In genomic region chr6:50929323-50929722, GRCh38 we compare ENCODE assay signal across 16 cellular contexts.
DNase-seq lines count a peak whose midpoint lies in the region; ATAC-seq, FAIRE-seq and TF ChIP-seq lines count a peak whose summit lies in the region.
"Had no signal": no experiment of that assay in that cellular context is flagged by ENCODE, and none has a peak within 500 bp of the region (broad histone marks: within the 10 kb centered on the region; RNA-seq: fewer than 3 reads in every experiment).

No MANE protein-coding gene starts in this region.

- TF ChIP-seq CTCF in K562 (IDR thresholded peaks at IDR 0.05 in 2 of 3, conservative IDR thresholded peaks at IDR 0.05 in 1 of 3; ENCODE audit: insufficient read depth in 2 of 3, low read depth in 1 of 3, low read length in 3 of 3) (no peak), GM10248 (IDR thresholded peaks at IDR 0.05; ENCODE audit: control extremely low read depth, extremely low read depth, low read depth, missing control alignments) (no peak)

- H3K4me2 ChIP-seq in K562 (ENCODE audit: insufficient read depth, low read length) (no peak overlapping the region), mesenchymal stem cell (ENCODE audit: low read length, poor library complexity, severe bottlenecking) (no peak overlapping the region)
- H3K4me2 ChIP-seq: BLaER1 had no signal

- H3K27ac ChIP-seq in K562 (ENCODE audit: extremely low read depth, low read depth, low read length): no peak overlapping the region
- peak overlapping the region; percentile 41 for H3K27ac ChIP-seq in mesenchymal stem cell (ENCODE audit: low read length, poor library complexity, severe bottlenecking)
- no peak overlapping the region for H3K27ac ChIP-seq in effector memory CD4-positive, alpha-beta T cell (ENCODE audit: insufficient read depth, low read length, poor library complexity, severe bottlenecking)
- H3K27ac ChIP-seq: BLaER1, C4-2B had no signal

- intact Hi-C loops in K562 (cut with micrococcal nuclease): no loop called here

- H3K14ac ChIP-seq in mesenchymal stem cell (ENCODE audit: low read length in 2 of 2): no peak overlapping the region

- no peak overlapping the region for H3K4ac ChIP-seq in mesenchymal stem cell (ENCODE audit: low read depth in 1 of 2, low read length in 2 of 2)

- POLR2A ChIA-PET in K562 (lab: Yijun Ruan, JAX) (no interaction called here), GM10248 (lab: Yijun Ruan, JAX) (no interaction called here)

- H3K9ac ChIP-seq in K562 (ENCODE audit: insufficient read depth in 1 of 2, low read depth in 2 of 2, low read length in 2 of 2): no peak overlapping the region
- no peak overlapping the region for H3K9ac ChIP-seq in mesenchymal stem cell (ENCODE audit: low read length)
- H3K9ac ChIP-seq: BLaER1 had no signal

- H3K27me3 ChIP-seq in K562 (ENCODE audit: control insufficient read depth in 2 of 2, insufficient read depth in 2 of 2, low read length in 2 of 2) (no peaks in the 10 kb centered on the region), mesenchymal stem cell (ENCODE audit: control insufficient read depth in 1 of 2, insufficient read depth in 1 of 2, low read length in 2 of 2) (no peaks in the 10 kb centered on the region), MG63 (no peaks in the 10 kb centered on the region)
- H3K27me3 ChIP-seq in effector memory CD4-positive, alpha-beta T cell (replicated peaks; ENCODE audit: control insufficient read depth, insufficient read depth, low read length, poor library complexity, severe bottlenecking): no peaks in the 10 kb centered on the region
- H3K27me3 ChIP-seq: BLaER1 had no signal

- 49% methylated on average over 3 of the region's 3 CpGs for WGBS in K562 (ENCODE audit: insufficient coverage, low coverage, missing lambda C conversion rate)
- 58% methylated on average over 3 of the region's 3 CpGs for WGBS in mesenchymal stem cell

- no TSS peak for BruUV-seq in K562 (replicated peaks; lab: Mats Ljungman, UMichigan)

- no peak for TF ChIP-seq EP300 in K562 (IDR thresholded peaks at IDR 0.05; ENCODE audit: low read length)

- H2BK15ac ChIP-seq in mesenchymal stem cell (ENCODE audit: low read depth, poor library complexity, severe bottlenecking): no peak overlapping the region

- no peaks in the 10 kb centered on the region for H3K9me1 ChIP-seq in K562 (ENCODE audit: control insufficient read depth, insufficient read depth, low read length)

- H3K79me2 ChIP-seq in K562 (ENCODE audit: control insufficient read depth, insufficient read depth, low read length): no peaks in the 10 kb centered on the region

- CTCF ChIA-PET in K562 (lab: Yijun Ruan, JAX; ENCODE audit: low intra/inter-chr PET ratio) (no interaction called here), GM10248 (lab: Yijun Ruan, JAX) (no interaction called here)

- H3K36me3 ChIP-seq in K562 (ENCODE audit: control insufficient read depth, insufficient read depth, low read length): no peaks in the 10 kb centered on the region
- no peaks in the 10 kb centered on the region for H3K36me3 ChIP-seq in mesenchymal stem cell (ENCODE audit: control insufficient read depth in 1 of 2, insufficient read depth in 2 of 2, low read depth in 1 of 2, low read length in 2 of 2)
- H3K36me3 ChIP-seq in MG63: no peaks in the 10 kb centered on the region
- no peaks in the 10 kb centered on the region for H3K36me3 ChIP-seq in effector memory CD4-positive, alpha-beta T cell (ENCODE audit: control insufficient read depth, insufficient read depth, low read length)
- H3K36me3 ChIP-seq: BLaER1 had no signal

- H3K9me3 ChIP-seq in K562 (replicated peaks; ENCODE audit: control insufficient read depth, insufficient read depth, low read depth, low read length): no peaks in the 10 kb centered on the region
- no peaks in the 10 kb centered on the region for H3K9me3 ChIP-seq in mesenchymal stem cell (ENCODE audit: control insufficient read depth, low read length)
- no peaks in the 10 kb centered on the region for H3K9me3 ChIP-seq in MG63
- no peaks in the 10 kb centered on the region for H3K9me3 ChIP-seq in effector memory CD4-positive, alpha-beta T cell (ENCODE audit: control insufficient read depth, low read length)
- H3K9me3 ChIP-seq: BLaER1, Caco-2 had no signal

- H3K4me1 ChIP-seq in K562 (replicated peaks in 1 of 2; ENCODE audit: control insufficient read depth in 2 of 2, insufficient read depth in 2 of 2, low read length in 2 of 2) (peaks cover 0 to 3% of the 10 kb centered on the region in 2 experiments; a peak in 3 of 5 replicates), mesenchymal stem cell (ENCODE audit: control insufficient read depth, insufficient read depth, low read depth, low read length) (peaks cover 2% of the 10 kb centered on the region)
- no peaks in the 10 kb centered on the region for H3K4me1 ChIP-seq in effector memory CD4-positive, alpha-beta T cell (ENCODE audit: control insufficient read depth, insufficient read depth, low read length, poor library complexity, severe bottlenecking)
- H3K4me1 ChIP-seq: BLaER1, Caco-2 had no signal

- no peak overlapping the region for H3K4me3 ChIP-seq in K562
- H3K4me3 ChIP-seq in mesenchymal stem cell (ENCODE audit: insufficient read depth in 1 of 2, low read depth in 1 of 2, low read length in 2 of 2): no peak overlapping the region
- no peak overlapping the region for H3K4me3 ChIP-seq in MG63
- H3K4me3 ChIP-seq in effector memory CD4-positive, alpha-beta T cell (ENCODE audit: insufficient read depth, low read depth, low read length, poor library complexity, severe bottlenecking): no peak overlapping the region
- H3K4me3 ChIP-seq: BLaER1 had no signal

- H2AFZ ChIP-seq in K562 (ENCODE audit: low read depth, low read length) (no peak overlapping the region), mesenchymal stem cell (ENCODE audit: low read depth, low read length) (no peak overlapping the region)

- H3K79me1 ChIP-seq in mesenchymal stem cell (replicated peaks; ENCODE audit: low read length, poor library complexity, severe bottlenecking): no peaks in the 10 kb centered on the region

- no peak for TF ChIP-seq POLR2A in K562 (conservative IDR thresholded peaks at IDR 0.05)

- H4K20me1 ChIP-seq in K562 (replicated peaks; ENCODE audit: control insufficient read depth, insufficient read depth, low read length): no peaks in the 10 kb centered on the region
- H4K20me1 ChIP-seq: BLaER1 had no signal

- H3K23ac ChIP-seq in mesenchymal stem cell (ENCODE audit: low read length in 2 of 2): no peak overlapping the region

- H3K18ac ChIP-seq in mesenchymal stem cell (ENCODE audit: low read depth in 1 of 2, low read length in 2 of 2): no peak overlapping the region

- FAIRE-seq in K562 (lab: Jason Lieb, UNC) (no peak), urothelium cell line (lab: Jason Lieb, UNC) (peak; percentile 13)
- FAIRE-seq: G401.6, GM12891 had no signal

- H2BK12ac ChIP-seq in mesenchymal stem cell (ENCODE audit: low read length in 2 of 2): no peak overlapping the region

- DNase-seq in K562 (ENCODE audit: extremely low read depth in 1 of 4, low spot score in 3 of 4) (no peak), mesenchymal stem cell (no peak), urothelium cell line (ENCODE audit: low spot score) (no peak), GM10248 (ENCODE audit: extremely low spot score) (no peak), MG63 (no peak)
- DNase-seq in effector memory CD4-positive, alpha-beta T cell: no peak
- DNase-seq: Caco-2; CD4-positive, CD25-positive, alpha-beta regulatory T cell; CD8-positive, alpha-beta T cell; DMS153; DND-41; H9 had no signal

- H2BK120ac ChIP-seq in mesenchymal stem cell (ENCODE audit: low read depth, low read length): no peak overlapping the region

- no peak for TF ChIP-seq RAD21 in K562 (CRISPR knock-in tag; conservative IDR thresholded peaks at IDR 0.05 in 1 of 2, IDR thresholded peaks at IDR 0.05 in 1 of 2)

- peak overlapping the region; percentile 12 for H2BK5ac ChIP-seq in mesenchymal stem cell (ENCODE audit: low read depth, low read length, poor library complexity, severe bottlenecking)

- in situ Hi-C loops in K562 (cut with MboI): no loop called here

- peak; percentile 56 for ATAC-seq in K562
- ATAC-seq: CD8-positive, alpha-beta T cell had no signal

- no peak overlapping the region for H4K8ac ChIP-seq in mesenchymal stem cell (ENCODE audit: low read length)

- H2AK5ac ChIP-seq in mesenchymal stem cell (ENCODE audit: low read length, severe bottlenecking): peak overlapping the region; percentile 28

- no peak overlapping the region for H4K91ac ChIP-seq in mesenchymal stem cell (ENCODE audit: low read length)

TF ChIP-seq in K562, 482 proteins besides CTCF, POLR2A, EP300 and RAD21:
- TF ChIP-seq ZNF121 (CRISPR knock-in tag; conservative IDR thresholded peaks at IDR 0.05) (no peak), PRDM10 (IDR thresholded peaks at IDR 0.05; ENCODE audit: partially characterized antibody) (peak; percentile 72)
